ENCODE assay signal across 9 cellular contexts in the genomic region with DNA sequence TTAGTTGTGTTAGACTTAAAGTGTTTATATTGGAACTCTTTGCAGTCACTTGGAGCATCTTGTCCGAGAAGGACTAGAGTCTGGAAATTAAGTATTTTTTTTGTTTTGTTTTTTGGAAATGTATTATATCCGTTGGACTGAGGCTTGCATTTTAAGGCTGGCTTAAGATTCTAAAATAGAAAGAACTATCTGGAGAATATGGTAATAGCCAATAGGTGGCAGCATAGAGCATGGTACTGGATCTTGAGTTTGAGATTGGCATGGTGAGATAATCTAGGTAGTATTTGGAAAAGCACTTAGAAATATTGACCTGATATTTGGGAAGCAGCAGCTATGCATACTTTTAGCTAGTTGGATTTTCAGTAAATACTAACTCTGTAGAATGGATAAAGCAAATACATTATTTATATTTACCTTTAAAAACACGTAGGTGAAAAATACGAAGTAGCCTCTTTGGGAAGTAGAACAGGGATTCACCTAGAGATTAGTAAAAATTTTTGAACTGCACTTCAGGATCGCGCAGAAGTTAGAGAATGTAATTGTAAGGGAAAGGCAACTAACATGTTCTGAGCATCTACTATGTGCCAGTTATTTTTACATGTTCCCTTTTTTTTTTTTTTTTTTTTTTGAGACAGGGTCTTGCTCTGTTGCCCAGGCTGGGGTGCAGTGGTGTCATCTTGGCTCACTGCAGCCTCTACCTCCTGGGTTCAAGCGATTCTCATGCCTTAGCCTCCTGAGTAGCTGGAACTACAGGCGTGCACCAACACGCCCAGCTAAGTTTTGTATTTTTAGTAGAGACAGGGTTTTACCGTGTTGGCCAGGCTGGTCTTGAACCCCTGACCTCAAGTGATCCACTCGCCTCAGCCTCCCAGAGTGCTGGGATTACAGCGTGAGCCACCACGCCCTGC.
A peak's percentile ranks its signal among the peaks of the same experiment; 100 is the strongest.
DNase-seq lines count a peak whose midpoint lies in the region; ATAC-seq, FAIRE-seq and TF ChIP-seq lines count a peak whose summit lies in the region.
"Had no signal": no experiment of that assay in that cellular context is flagged by ENCODE, and none has a peak within 500 bp of the region (broad histone marks: within the 10 kb centered on the region; RNA-seq: fewer than 3 reads in every experiment).

No MANE protein-coding gene starts in this region.

- H3K27ac Mint-ChIP-seq in Caco-2 (ENCODE audit: unreplicated experiment) = no peak overlapping the region

- peaks cover 40% of the 10 kb centered on the region for H3K36me3 Mint-ChIP-seq in Caco-2 (ENCODE audit: insufficient read depth, unreplicated experiment)

- intact Hi-C loops in Caco-2 (cut with micrococcal nuclease; ENCODE audit: unreplicated experiment) = no loop called here
- intact Hi-C loops in pancreas (cut with DNase I) = no loop called here

- H3K27ac ChIP-seq in RWPE1 (no peak overlapping the region), pancreas (no peak overlapping the region)

- TF ChIP-seq CTCF in Caco-2 (IDR thresholded peaks at IDR 0.05; ENCODE audit: insufficient read depth in 1 of 2, low read depth in 1 of 2, low read length in 1 of 2, severe bottlenecking in 1 of 2, unreplicated experiment in 1 of 2) (peak; percentile 48 to 63), RWPE1 (conservative IDR thresholded peaks at IDR 0.05; ENCODE audit: low read depth) (peak; percentile 67), fibroblast of pulmonary artery (IDR thresholded peaks at IDR 0.05; ENCODE audit: low read length, missing control alignments) (peak; percentile 71), pancreas (IDR thresholded peaks at IDR 0.05) (peak; percentile 29 to 52 (median 41))

- ATAC-seq in pancreas (peak; percentile 70 to 91 (median 83)), GM21619 (IDR thresholded peaks at IDR 0.05; ENCODE audit: unreplicated experiment) (no peak), GM21390 (IDR thresholded peaks at IDR 0.05; ENCODE audit: unreplicated experiment) (no peak)
- ATAC-seq: T-cell had no signal

- H3K27me3 Mint-ChIP-seq in Caco-2 (ENCODE audit: insufficient read depth, unreplicated experiment) = no peaks in the 10 kb centered on the region
- H3K27me3 Mint-ChIP-seq: T-cell had no signal

- BruUV-seq in Caco-2 (replicated peaks; lab: Mats Ljungman, UMichigan) = no TSS peak

- FAIRE-seq in H54 (lab: Jason Lieb, UNC) (peak; percentile 93), pancreas (lab: Jason Lieb, UNC) (peak; percentile 17)

- no peak overlapping the region for H3K4me3 Mint-ChIP-seq in Caco-2 (ENCODE audit: unreplicated experiment)
- H3K4me3 Mint-ChIP-seq: T-cell had no signal

- peak in 1 of 2 experiments; percentile 48 for DNase-seq in Caco-2
- peak; percentile 22 for DNase-seq in H54 (ENCODE audit: insufficient read length, low spot score)
- peak; percentile 58 for DNase-seq in RWPE1 (ENCODE audit: low spot score)
- peak; percentile 56 for DNase-seq in fibroblast of pulmonary artery (ENCODE audit: low read depth)
- DNase-seq in pancreas = no peak
- no peak for DNase-seq in occipital lobe (lab: John Stamatoyannopoulos, UW)

- H3K4me1 ChIP-seq in Caco-2 (peaks cover 20% of the 10 kb centered on the region), pancreas (peaks cover 0 to 16% (median 15%) of the 10 kb centered on the region in 3 donors)

- no peaks in the 10 kb centered on the region for H3K4me1 Mint-ChIP-seq in Caco-2 (ENCODE audit: low read depth, unreplicated experiment)

- POLR2A ChIA-PET in Caco-2 (lab: Charles Lee) (no interaction called here), RWPE1 (lab: Yijun Ruan, JAX; ENCODE audit: low non-redundant PET) (no interaction called here)

- H3K9me3 Mint-ChIP-seq in Caco-2 (ENCODE audit: unreplicated experiment) = peaks cover 10% of the 10 kb centered on the region
- H3K9me3 Mint-ChIP-seq: T-cell had no signal

- no peaks in the 10 kb centered on the region for H3K27me3 ChIP-seq in Caco-2 (replicated peaks; ENCODE audit: control insufficient read depth, insufficient read depth, low read length)
- no peaks in the 10 kb centered on the region for H3K27me3 ChIP-seq in pancreas

- H3K36me3 ChIP-seq in Caco-2 (ENCODE audit: control insufficient read depth, insufficient read depth, low read length) = peaks cover 1% of the 10 kb centered on the region; the same call in 1 of the 2 replicates
- H3K36me3 ChIP-seq in pancreas = no peaks in the 10 kb centered on the region

- H3K4me3 ChIP-seq in Caco-2 (ENCODE audit: low read depth, low read length) (no peak overlapping the region), fibroblast of pulmonary artery (replicated peaks; ENCODE audit: low read depth, low read length) (no peak overlapping the region), pancreas (no peak overlapping the region)

- 77 to 80% methylated on average over 13 of the region's 13 CpGs for WGBS in pancreas, 2 donors

- H3K9me3 ChIP-seq in Caco-2 = no peaks in the 10 kb centered on the region
- no peaks in the 10 kb centered on the region for H3K9me3 ChIP-seq in pancreas

- CTCF ChIA-PET in Caco-2 (lab: Charles Lee) (no interaction called here), RWPE1 (lab: Yijun Ruan, JAX) (interaction anchor here (0.5 to 1.4 kb wide), 7 partner anchors 10 to 867 kb away, joined by 3 to 6 read pairs (median 4); no protein-coding TSS in a partner anchor)

- TF ChIP-seq POLR2A in H54 (IDR thresholded peaks at IDR 0.05; ENCODE audit: low read depth, low read length) = no peak

Comparison
In these comparisons a context has a peak if more than half of its experiments do, and no peak if none do; other contexts are left out.
1. DNase-seq: peak in H54 (single experiment), RWPE1 (single experiment) and fibroblast of pulmonary artery (single experiment); none in pancreas (0 of 6) and occipital lobe (single experiment).
2. ATAC-seq: peak in pancreas (4 of 4); none in GM21619 (single experiment) and GM21390 (single experiment).
3. Peak in every context shown above with its lines, with median percentiles within 50 percentile points of each other: CTCF ChIP-seq.